ENCODE assay signal across 8 cellular contexts in genomic region chr7:75993689-75994387, GRCh38. TPM values are rescaled to one million over a fixed set of nuclear protein-coding genes. Genes with fewer than 3 reads are reported as not detected.
DNase-seq lines count a peak whose midpoint lies in the region; ATAC-seq, FAIRE-seq and TF ChIP-seq lines count a peak whose summit lies in the region.

No MANE protein-coding gene starts in this region.

- no peak overlapping the region for H3K27ac Mint-ChIP-seq in activated naive CD4-positive, alpha-beta T cell treated with anti-CD3 and anti-CD28 coated beads for 36 hours
- peak overlapping the region; percentile 23 to 76 for H3K27ac Mint-ChIP-seq in natural killer cell

- DNase-seq in D721Med (ENCODE audit: insufficient read length, low spot score) (peak; percentile 78), LoVo (ENCODE audit: low spot score) (peak; percentile 44), foreskin fibroblast (peak; percentile 39 to 74), natural killer cell (peak; percentile 34), NCI-H345 (lab: John Stamatoyannopoulos, UW) (no peak)
- DNase-seq in activated naive CD4-positive, alpha-beta T cell treated with anti-CD3 and anti-CD28 coated beads for 36 hours: no peak
- no peak for DNase-seq in activated CD4-positive, CD25-positive, alpha-beta regulatory T cell treated with anti-CD3 and anti-CD28 coated beads, Interleukin-2, amount 50 U/mL, for 72 hours

- H3K4me3 ChIP-seq in foreskin fibroblast (ENCODE audit: low read depth in 1 of 2, low read length in 2 of 2): peak overlapping the region; percentile 74 to 87

- H3K36me3 Mint-ChIP-seq in activated naive CD4-positive, alpha-beta T cell treated with anti-CD3 and anti-CD28 coated beads for 36 hours (ENCODE audit: low read depth): peaks cover 1% of the 10 kb centered on the region
- no peaks in the 10 kb centered on the region for H3K36me3 Mint-ChIP-seq in natural killer cell

- FAIRE-seq in D721Med (lab: Jason Lieb, UNC): no peak

- no peaks in the 10 kb centered on the region for H3K27me3 Mint-ChIP-seq in activated naive CD4-positive, alpha-beta T cell treated with anti-CD3 and anti-CD28 coated beads for 36 hours (ENCODE audit: low read depth)
- no peaks in the 10 kb centered on the region for H3K27me3 Mint-ChIP-seq in natural killer cell (ENCODE audit: low read depth in 2 of 2)

- CTCF ChIA-PET in activated naive CD4-positive, alpha-beta T cell treated with anti-CD3 and anti-CD28 coated beads for 36 hours (lab: Charles Lee): interaction anchor here (1.0 to 2.5 kb wide), 2 partner anchors 26 to 294 kb away, joined by 3 to 5 read pairs; no protein-coding TSS in a partner anchor

- TF ChIP-seq CTCF in D721Med (IDR thresholded peaks at IDR 0.05; ENCODE audit: insufficient read depth, missing control alignments) (no peak), foreskin fibroblast (IDR thresholded peaks at IDR 0.05; ENCODE audit: low read depth, low read length) (no peak), natural killer cell (IDR thresholded peaks at IDR 0.05) (no peak)

- ATAC-seq in GM21423 (IDR thresholded peaks at IDR 0.05; ENCODE audit: unreplicated experiment) (peak; percentile 6), natural killer cell (peak; percentile 3 to 6 (median 6))

- peaks cover 25% of the 10 kb centered on the region for H3K4me1 Mint-ChIP-seq in activated naive CD4-positive, alpha-beta T cell treated with anti-CD3 and anti-CD28 coated beads for 36 hours (ENCODE audit: low read depth)
- peaks cover 18 to 52% of the 10 kb centered on the region in 2 donors for H3K4me1 Mint-ChIP-seq in natural killer cell

- intact Hi-C loops in activated naive CD4-positive, alpha-beta T cell treated with anti-CD3 and anti-CD28 coated beads for 36 hours (cut with micrococcal nuclease): loop anchor here (1.0 to 10.0 kb wide), 5 partner anchors 15 to 255 kb away; partner anchors contain the start of genes HIP1 and POR
- intact Hi-C loops in natural killer cell (cut with micrococcal nuclease): no loop called here

- H3K4me3 Mint-ChIP-seq in activated naive CD4-positive, alpha-beta T cell treated with anti-CD3 and anti-CD28 coated beads for 36 hours: peak overlapping the region; percentile 64
- peak overlapping the region; percentile 83 for H3K4me3 Mint-ChIP-seq in natural killer cell

- no peaks in the 10 kb centered on the region for H3K9me3 Mint-ChIP-seq in activated naive CD4-positive, alpha-beta T cell treated with anti-CD3 and anti-CD28 coated beads for 36 hours
- no peaks in the 10 kb centered on the region for H3K9me3 Mint-ChIP-seq in natural killer cell

RNA-seq across cellular contexts. Expression of gene TMEM120A, which starts 0.6 kb away (rescaled TPM):
- total RNA-seq in activated naive CD4-positive, alpha-beta T cell treated with anti-CD3 and anti-CD28 coated beads for 36 hours: 10 to 100 TPM; 17.0 to 22.4 TPM
- total RNA-seq in natural killer cell: 10 to 100 TPM; 24.3 to 38.1 (median 34.6) TPM

RNA-seq across cellular contexts. Expression of gene STYXL1, which starts 54.0 kb away (rescaled TPM):
- 10 to 100 TPM; 27.6 to 28.1 TPM for total RNA-seq in activated naive CD4-positive, alpha-beta T cell treated with anti-CD3 and anti-CD28 coated beads for 36 hours
- 10 to 100 TPM; 15.1 to 33.2 (median 18.8) TPM for total RNA-seq in natural killer cell

RNA-seq across cellular contexts. Expression of gene MDH2, which starts 54.1 kb away (rescaled TPM):
- 100 to 1,000 TPM; 325 TPM for total RNA-seq in activated naive CD4-positive, alpha-beta T cell treated with anti-CD3 and anti-CD28 coated beads for 36 hours
- total RNA-seq in natural killer cell: 10 to 100 TPM; 75.9 to 95.0 (median 93.9) TPM

Comparison
In these comparisons a context has a peak if more than half of its experiments do, and no peak if none do; other contexts are left out.
1. DNase-seq: peak in D721Med (single experiment), LoVo (single experiment), foreskin fibroblast (2 of 2) and natural killer cell (single experiment); none in activated naive CD4-positive, alpha-beta T cell treated with anti-CD3 and anti-CD28 coated beads for 36 hours (single experiment), NCI-H345 (single experiment) and activated CD4-positive, CD25-positive, alpha-beta regulatory T cell treated with anti-CD3 and anti-CD28 coated beads, Interleukin-2, amount 50 U/mL, for 72 hours (single experiment).